In the genomic region with DNA sequence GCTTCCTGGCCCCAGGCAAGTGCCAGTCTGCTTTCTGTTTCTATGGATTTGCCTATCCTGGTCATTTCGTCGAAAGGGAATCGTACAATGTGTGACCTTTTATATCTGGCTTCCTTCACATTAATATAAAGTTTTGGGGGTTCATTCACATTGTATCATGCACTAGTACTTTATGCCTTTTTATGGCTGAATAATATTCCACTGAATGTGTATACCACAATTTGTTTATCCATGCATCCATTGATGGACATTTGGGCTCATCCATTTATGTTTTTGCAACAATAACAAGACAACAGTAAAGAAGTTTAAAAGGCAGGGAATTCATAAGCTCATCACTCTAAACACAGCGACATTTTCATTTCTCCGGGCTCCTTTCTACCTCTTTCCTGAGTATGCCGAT, we compare ENCODE assay signal across 35 cellular contexts.
"Had no signal": no experiment of that assay in that cellular context is flagged by ENCODE, and none has a peak within 500 bp of the region (broad histone marks: within the 10 kb centered on the region; RNA-seq: fewer than 3 reads in every experiment).

No MANE protein-coding gene starts in this region.

- H3K4me3 ChIP-seq: adrenal gland, breast epithelium, cardiac muscle cell, coronary artery, esophagus muscularis mucosa, gastrocnemius medialis had no signal

- H3K9me3 ChIP-seq: adrenal gland, breast epithelium, esophagus muscularis mucosa, gastrocnemius medialis had no signal

- H3K27ac ChIP-seq: adrenal gland, cardiac muscle cell, foreskin keratinocyte had no signal

- H3K27ac Mint-ChIP-seq: activated CD4-positive, alpha-beta memory T cell treated with anti-CD3 and anti-CD28 coated beads for 36 hours; activated CD4-positive, alpha-beta T cell treated with anti-CD3 and anti-CD28 coated beads for 36 hours; activated CD4-positive, alpha-beta T cell treated with anti-CD3 and anti-CD28 coated beads, Interleukin-2, amount 10 ng/mL, durations not matched to agents 24 days and 14 days; activated CD8-positive, alpha-beta memory T cell treated with anti-CD3 and anti-CD28 coated beads, Interleukin-2, amount 10 ng/mL, durations not matched to agents 7 days and 5 days; activated CD8-positive, alpha-beta T cell treated with anti-CD3 and anti-CD28 coated beads, Interleukin-2, amount 10 ng/mL, durations not matched to agents 7 days and 5 days; activated naive CD4-positive, alpha-beta T cell treated with anti-CD3 and anti-CD28 coated beads for 36 hours; activated naive CD4-positive, alpha-beta T cell treated with anti-CD3 and anti-CD28 coated beads, Interleukin-2, amount 50 U/mL, for 24 hours; activated naive CD8-positive, alpha-beta T cell treated with anti-CD3 and anti-CD28 coated beads for 36 hours; activated naive CD8-positive, alpha-beta T cell treated with anti-CD3 and anti-CD28 coated beads, Interleukin-2, amount 50 U/mL, for 24 hours; activated T-helper 1 cell treated with anti-CD3 and anti-CD28 coated beads, Interleukin-12 subunit alpha, Interleukin-12 subunit beta, Interleukin-2, Interleukin-4 antibody, amounts not matched to agents 30 ng/mL and 10 ng/mL and 1 ng/mL, durations not matched to agents 14 hours and 24 hours and 36 hours; activated T-helper 2 cell treated with anti-CD3 and anti-CD28 coated beads, Interferon-gamma antibody, Interleukin-2, Interleukin-4, amounts not matched to agents 10 μg/mL and 5 μg/mL and 100 μg/mL, durations not matched to agents 14 hours and 24 hours and 36 hours; effector memory CD8-positive, alpha-beta T cell had no signal

- H3K27me3 ChIP-seq: adrenal gland, breast epithelium, cardiac muscle cell, esophagus muscularis mucosa, foreskin keratinocyte, gastrocnemius medialis had no signal

- H3K36me3 ChIP-seq: adrenal gland, breast epithelium, cardiac muscle cell, esophagus muscularis mucosa, gastrocnemius medialis had no signal

- H3K9me3 Mint-ChIP-seq: activated CD4-positive, alpha-beta T cell treated with anti-CD3 and anti-CD28 coated beads, Interleukin-2, amount 10 ng/mL, durations not matched to agents 24 days and 14 days; activated naive CD4-positive, alpha-beta T cell treated with anti-CD3 and anti-CD28 coated beads, Interleukin-2, amount 50 U/mL, for 24 hours; activated naive CD8-positive, alpha-beta T cell treated with anti-CD3 and anti-CD28 coated beads for 36 hours; activated naive CD8-positive, alpha-beta T cell treated with anti-CD3 and anti-CD28 coated beads, Interleukin-2, amount 50 U/mL, for 24 hours; activated T-helper 1 cell treated with anti-CD3 and anti-CD28 coated beads, Interleukin-12 subunit alpha, Interleukin-12 subunit beta, Interleukin-2, Interleukin-4 antibody, amounts not matched to agents 30 ng/mL and 10 ng/mL and 1 ng/mL, durations not matched to agents 14 hours and 24 hours and 36 hours; activated T-helper 2 cell treated with anti-CD3 and anti-CD28 coated beads, Interferon-gamma antibody, Interleukin-2, Interleukin-4, amounts not matched to agents 10 μg/mL and 5 μg/mL and 100 μg/mL, durations not matched to agents 14 hours and 24 hours and 36 hours; effector memory CD8-positive, alpha-beta T cell had no signal

- H3K4me1 Mint-ChIP-seq: activated CD4-positive, alpha-beta T cell treated with anti-CD3 and anti-CD28 coated beads, Interleukin-2, amount 10 ng/mL, durations not matched to agents 24 days and 14 days; activated CD8-positive, alpha-beta memory T cell treated with anti-CD3 and anti-CD28 coated beads, Interleukin-2, amount 10 ng/mL, durations not matched to agents 7 days and 5 days; activated naive CD8-positive, alpha-beta T cell treated with anti-CD3 and anti-CD28 coated beads for 36 hours; activated naive CD8-positive, alpha-beta T cell treated with anti-CD3 and anti-CD28 coated beads, Interleukin-2, amount 50 U/mL, for 24 hours had no signal

- DNase-seq: activated CD4-positive, alpha-beta memory T cell treated with anti-CD3 and anti-CD28 coated beads for 36 hours; activated CD4-positive, alpha-beta T cell treated with anti-CD3 and anti-CD28 coated beads for 36 hours; activated CD4-positive, alpha-beta T cell treated with anti-CD3 and anti-CD28 coated beads, Interleukin-2, amount 10 ng/mL, durations not matched to agents 24 days and 14 days; activated CD4-positive, CD25-positive, alpha-beta regulatory T cell; activated CD4-positive, CD25-positive, alpha-beta regulatory T cell treated with anti-CD3 and anti-CD28 coated beads, Interleukin-2, amount 50 U/mL, for 72 hours; activated CD8-positive, alpha-beta memory T cell treated with anti-CD3 and anti-CD28 coated beads, Interleukin-2, amount 10 ng/mL, durations not matched to agents 7 days and 5 days; activated CD8-positive, alpha-beta memory T cell treated with anti-CD3 and anti-CD28 coated beads, Interleukin-2, amount 50 U/mL, for 4 hours; activated CD8-positive, alpha-beta T cell treated with anti-CD3 and anti-CD28 coated beads, Interleukin-2, amount 10 ng/mL, durations not matched to agents 7 days and 5 days; activated effector memory CD4-positive, alpha-beta T cell treated with anti-CD3 and anti-CD28 coated beads, Interleukin-2, amount 50 U/mL, for 16 hours; activated naive CD4-positive, alpha-beta T cell treated with anti-CD3 and anti-CD28 coated beads for 36 hours; activated naive CD8-positive, alpha-beta T cell treated with anti-CD3 and anti-CD28 coated beads for 36 hours; activated naive CD8-positive, alpha-beta T cell treated with anti-CD3 and anti-CD28 coated beads, Interleukin-2, amount 50 U/mL, for 24 hours; activated T-cell treated with anti-CD3 and anti-CD28 coated beads, Interleukin-2, amount 50 U/mL, for 1 hour; activated T-cell treated with anti-CD3 and anti-CD28 coated beads, Interleukin-2, amount 50 U/mL, for 48 hours; adrenal gland; amygdala; aorta; central memory CD4-positive, alpha-beta T cell; cerebellar nuclear complex; dermis blood vessel endothelial cell; effector CD4-positive, alpha-beta T cell; effector memory CD8-positive, alpha-beta T cell; erythroblast; foreskin keratinocyte; gastrocnemius medialis; head of caudate nucleus; T-helper 2 cell had no signal

- H3K36me3 Mint-ChIP-seq: activated CD4-positive, alpha-beta memory T cell treated with anti-CD3 and anti-CD28 coated beads for 36 hours; activated CD8-positive, alpha-beta memory T cell treated with anti-CD3 and anti-CD28 coated beads, Interleukin-2, amount 10 ng/mL, durations not matched to agents 7 days and 5 days; activated naive CD8-positive, alpha-beta T cell treated with anti-CD3 and anti-CD28 coated beads for 36 hours; brain had no signal

- H3K27me3 Mint-ChIP-seq: activated CD4-positive, alpha-beta memory T cell treated with anti-CD3 and anti-CD28 coated beads for 36 hours; activated CD4-positive, alpha-beta T cell treated with anti-CD3 and anti-CD28 coated beads for 36 hours; activated CD4-positive, alpha-beta T cell treated with anti-CD3 and anti-CD28 coated beads, Interleukin-2, amount 10 ng/mL, durations not matched to agents 24 days and 14 days; activated CD8-positive, alpha-beta memory T cell treated with anti-CD3 and anti-CD28 coated beads, Interleukin-2, amount 10 ng/mL, durations not matched to agents 7 days and 5 days; activated naive CD4-positive, alpha-beta T cell treated with anti-CD3 and anti-CD28 coated beads, Interleukin-2, amount 50 U/mL, for 24 hours; activated naive CD8-positive, alpha-beta T cell treated with anti-CD3 and anti-CD28 coated beads for 36 hours; activated naive CD8-positive, alpha-beta T cell treated with anti-CD3 and anti-CD28 coated beads, Interleukin-2, amount 50 U/mL, for 24 hours had no signal

- H3K4me3 Mint-ChIP-seq: activated CD4-positive, alpha-beta memory T cell treated with anti-CD3 and anti-CD28 coated beads for 36 hours; activated CD4-positive, alpha-beta T cell treated with anti-CD3 and anti-CD28 coated beads for 36 hours; activated CD4-positive, alpha-beta T cell treated with anti-CD3 and anti-CD28 coated beads, Interleukin-2, amount 10 ng/mL, durations not matched to agents 24 days and 14 days; activated CD8-positive, alpha-beta memory T cell treated with anti-CD3 and anti-CD28 coated beads, Interleukin-2, amount 10 ng/mL, durations not matched to agents 7 days and 5 days; activated CD8-positive, alpha-beta T cell treated with anti-CD3 and anti-CD28 coated beads, Interleukin-2, amount 10 ng/mL, durations not matched to agents 7 days and 5 days; activated naive CD4-positive, alpha-beta T cell treated with anti-CD3 and anti-CD28 coated beads for 36 hours; activated naive CD4-positive, alpha-beta T cell treated with anti-CD3 and anti-CD28 coated beads, Interleukin-2, amount 50 U/mL, for 24 hours; activated naive CD8-positive, alpha-beta T cell treated with anti-CD3 and anti-CD28 coated beads for 36 hours; activated naive CD8-positive, alpha-beta T cell treated with anti-CD3 and anti-CD28 coated beads, Interleukin-2, amount 50 U/mL, for 24 hours; activated T-helper 1 cell treated with anti-CD3 and anti-CD28 coated beads, Interleukin-12 subunit alpha, Interleukin-12 subunit beta, Interleukin-2, Interleukin-4 antibody, amounts not matched to agents 30 ng/mL and 10 ng/mL and 1 ng/mL, durations not matched to agents 14 hours and 24 hours and 36 hours; brain; effector memory CD8-positive, alpha-beta T cell had no signal
